8 cellular contexts compared by ENCODE assay signal in the genomic region with DNA sequence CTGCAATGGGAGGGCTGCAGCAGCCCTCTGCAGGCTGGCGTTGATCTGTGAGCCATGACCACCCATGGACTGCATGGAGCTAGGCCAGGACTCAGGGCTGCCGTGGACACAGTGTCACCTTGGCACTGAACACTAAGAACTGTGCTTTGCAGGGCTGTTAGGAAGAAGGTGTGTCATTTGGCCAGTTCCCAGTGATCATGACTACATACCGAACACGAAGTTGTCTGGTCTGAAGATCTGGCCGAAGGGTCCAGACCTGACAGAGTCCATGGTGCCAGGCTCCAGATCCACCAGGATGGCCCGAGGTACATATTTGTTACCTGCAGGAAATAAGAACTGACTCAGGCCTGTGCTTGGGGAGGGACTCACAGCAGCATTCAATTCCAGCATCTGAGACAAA. TPM values are rescaled to one million over a fixed set of nuclear protein-coding genes. Genes with fewer than 3 reads are reported as not detected.
DNase-seq lines count a peak whose midpoint lies in the region; ATAC-seq and TF ChIP-seq lines count a peak whose summit lies in the region.
"Not testable (repeated sequence)": the region's sequence is repeated elsewhere in the genome, so short reads cannot be mapped to it uniquely, and the experiment has no call there.

No MANE protein-coding gene starts in this region.

- not testable (repeated sequence) for H3K36me3 ChIP-seq in CD8-positive, alpha-beta T cell (ENCODE audit: insufficient read depth, low read length)
- H3K36me3 ChIP-seq in subcutaneous abdominal adipose tissue (ENCODE audit: control insufficient read depth in 5 of 5, insufficient read depth in 5 of 5, low read length in 5 of 5), result peaks cover 13 to 32% (median 28%) of the 10 kb centered on the region in 5 donors

- H3K4me1 ChIP-seq in CD8-positive, alpha-beta T cell (ENCODE audit: insufficient read depth, low read length), result peaks cover 23% of the 10 kb centered on the region
- peaks cover 4 to 43% (median 28%) of the 10 kb centered on the region in 5 donors for H3K4me1 ChIP-seq in subcutaneous abdominal adipose tissue (ENCODE audit: control insufficient read depth in 5 of 5, insufficient read depth in 5 of 5, low read length in 5 of 5)

- POLR2A ChIA-PET in CD8-positive, alpha-beta T cell (lab: Charles Lee); activated B cell treated with CpG ODN at 0.5 μM for 24 hours (lab: Charles Lee): not testable (repeated sequence)

- not testable (repeated sequence) for ATAC-seq in CD8-positive, alpha-beta T cell; activated B cell treated with CpG ODN at 0.5 μM for 24 hours (ENCODE audit: low read depth); central memory CD8-positive, alpha-beta T cell (replicated peaks; ENCODE audit: extremely low read depth, poor library complexity, severe bottlenecking); memory B cell (ENCODE audit: low read depth)

- not testable (repeated sequence) for H3K27ac ChIP-seq in CD8-positive, alpha-beta T cell (ENCODE audit: low read depth, low read length)
- H3K27ac ChIP-seq in subcutaneous abdominal adipose tissue (ENCODE audit: low read depth, low read length), result peak overlapping the region; percentile 52

- CTCF ChIA-PET in CD8-positive, alpha-beta T cell (lab: Charles Lee), result interaction anchor here (0.8 kb wide), 1 partner anchor 29 kb away, joined by 3 read pairs; no protein-coding TSS in a partner anchor
- CTCF ChIA-PET in activated B cell treated with CpG ODN at 0.5 μM for 24 hours (lab: Charles Lee), result not testable (repeated sequence)

- DNase-seq in CD8-positive, alpha-beta T cell; activated B cell treated with CpG ODN at 0.5 μM for 24 hours; central memory CD8-positive, alpha-beta T cell (ENCODE audit: low spot score in 2 of 2); fibroblast of pulmonary artery (ENCODE audit: low read depth); memory B cell (ENCODE audit: low spot score in 2 of 2); neural crest cell (ENCODE audit: low read depth, low spot score): not testable (repeated sequence)

- H3K9ac ChIP-seq in subcutaneous abdominal adipose tissue (ENCODE audit: low read length in 5 of 5), result not testable (repeated sequence)

- not testable (repeated sequence) for H3K27me3 Mint-ChIP-seq in CD8-positive, alpha-beta T cell (ENCODE audit: low read depth); IgD-negative memory B cell; activated B cell treated with CpG ODN at 0.5 μM for 24 hours; central memory CD8-positive, alpha-beta T cell; memory B cell
- peaks cover 24% of the 10 kb centered on the region for H3K27me3 Mint-ChIP-seq in neural crest cell (ENCODE audit: low read depth)

- H3K9me3 Mint-ChIP-seq in CD8-positive, alpha-beta T cell; IgD-negative memory B cell; activated B cell treated with CpG ODN at 0.5 μM for 24 hours; central memory CD8-positive, alpha-beta T cell; memory B cell; neural crest cell: not testable (repeated sequence)

- H3K27ac Mint-ChIP-seq in CD8-positive, alpha-beta T cell; activated B cell treated with CpG ODN at 0.5 μM for 24 hours; central memory CD8-positive, alpha-beta T cell (ENCODE audit: low read depth); memory B cell; neural crest cell (ENCODE audit: unreplicated experiment): not testable (repeated sequence)
- peak overlapping the region in 2 of 3 donors; percentile 39 to 46 for H3K27ac Mint-ChIP-seq in IgD-negative memory B cell

- H3K36me3 Mint-ChIP-seq in CD8-positive, alpha-beta T cell; IgD-negative memory B cell; activated B cell treated with CpG ODN at 0.5 μM for 24 hours (ENCODE audit: low read depth); memory B cell; neural crest cell (ENCODE audit: low read depth): not testable (repeated sequence)
- peaks cover 14% of the 10 kb centered on the region for H3K36me3 Mint-ChIP-seq in central memory CD8-positive, alpha-beta T cell (ENCODE audit: insufficient read depth)

- intact Hi-C loops in CD8-positive, alpha-beta T cell (cut with DNase I, micrococcal nuclease), result loop anchor here in 1 of 2 experiments (5.0 to 10.0 kb wide), 2 partner anchors 199 to 977 kb away; no protein-coding TSS in a partner anchor
- intact Hi-C loops in activated B cell treated with CpG ODN at 0.5 μM for 24 hours (cut with micrococcal nuclease), result loop anchor here (5.0 kb wide), 1 partner anchor 592 kb away; no protein-coding TSS in a partner anchor

- H3K9me3 ChIP-seq in CD8-positive, alpha-beta T cell (ENCODE audit: low read length); subcutaneous abdominal adipose tissue (ENCODE audit: control insufficient read depth in 5 of 5, low read length in 5 of 5): not testable (repeated sequence)

- H3K4me3 ChIP-seq in CD8-positive, alpha-beta T cell (ENCODE audit: low read depth, low read length), result not testable (repeated sequence)
- peak overlapping the region; percentile 3 for H3K4me3 ChIP-seq in fibroblast of pulmonary artery (replicated peaks; ENCODE audit: low read depth, low read length)
- peak overlapping the region; percentile 13 to 52 (median 19) for H3K4me3 ChIP-seq in subcutaneous abdominal adipose tissue (ENCODE audit: low read depth in 1 of 5, low read length in 5 of 5)

- H3K27me3 ChIP-seq in CD8-positive, alpha-beta T cell (ENCODE audit: insufficient read depth, low read length); subcutaneous abdominal adipose tissue (ENCODE audit: control insufficient read depth in 5 of 5, insufficient read depth in 4 of 5, low read length in 5 of 5): not testable (repeated sequence)

- peak overlapping the region; percentile 37 for H3K4me3 Mint-ChIP-seq in CD8-positive, alpha-beta T cell
- H3K4me3 Mint-ChIP-seq in IgD-negative memory B cell, result peak overlapping the region in 3 of 4 donors; percentile 60 to 95 (median 74)
- peak overlapping the region; percentile 42 for H3K4me3 Mint-ChIP-seq in activated B cell treated with CpG ODN at 0.5 μM for 24 hours
- H3K4me3 Mint-ChIP-seq in central memory CD8-positive, alpha-beta T cell, result peak overlapping the region; percentile 38
- peak overlapping the region; percentile 3 for H3K4me3 Mint-ChIP-seq in memory B cell
- peak overlapping the region; percentile 96 for H3K4me3 Mint-ChIP-seq in neural crest cell

- peaks cover 22% of the 10 kb centered on the region for H3K4me1 Mint-ChIP-seq in CD8-positive, alpha-beta T cell (ENCODE audit: low read depth)
- H3K4me1 Mint-ChIP-seq in IgD-negative memory B cell (peaks cover 14 to 17% (median 15%) of the 10 kb centered on the region in 3 donors), activated B cell treated with CpG ODN at 0.5 μM for 24 hours (peaks cover 21% of the 10 kb centered on the region), memory B cell (peaks cover 18% of the 10 kb centered on the region), neural crest cell (peaks cover 62% of the 10 kb centered on the region)
- H3K4me1 Mint-ChIP-seq in central memory CD8-positive, alpha-beta T cell, result peaks cover 21% of the 10 kb centered on the region

- not testable (repeated sequence) for TF ChIP-seq CTCF in CD8-positive, alpha-beta T cell (IDR thresholded peaks at IDR 0.05); activated B cell treated with CpG ODN at 0.5 μM for 24 hours (IDR thresholded peaks at IDR 0.05); fibroblast of pulmonary artery (IDR thresholded peaks at IDR 0.05; ENCODE audit: low read length, missing control alignments); neural crest cell (conservative IDR thresholded peaks at IDR 0.05)

RNA-seq across cellular contexts. Expression of a gene that starts 1.9 kb away (rescaled TPM):
- 10 to 100 TPM; 61.4 to 63.9 TPM for total RNA-seq in CD8-positive, alpha-beta T cell
- polyA plus RNA-seq in IgD-negative memory B cell, result 12.8 TPM
- 3.3 TPM in 2 replicates for total RNA-seq in activated B cell treated with CpG ODN at 0.5 μM for 24 hours
- 167 and 177 TPM in 2 replicates for total RNA-seq in neural crest cell

RNA-seq across cellular contexts. Expression of a gene that starts 36.9 kb away (rescaled TPM):
- total RNA-seq in CD8-positive, alpha-beta T cell, result 1 to 10 TPM; 3.7 to 5.5 TPM
- polyA plus RNA-seq in IgD-negative memory B cell, result 17.3 TPM
- 10.5 and 11.0 TPM in 2 replicates for total RNA-seq in activated B cell treated with CpG ODN at 0.5 μM for 24 hours
- total RNA-seq in neural crest cell, result 45.7 and 47.4 TPM in 2 replicates

Comparison
In these comparisons a context has a peak if more than half of its experiments do, and no peak if none do; other contexts are left out.
1. H3K4me3 Mint-ChIP-seq: peak in every context shown above with its lines; median percentile 96 in neural crest cell; 74 in IgD-negative memory B cell; 42 in activated B cell treated with CpG ODN at 0.5 μM for 24 hours; 38 in central memory CD8-positive, alpha-beta T cell; 37 in CD8-positive, alpha-beta T cell; 3 in memory B cell.
2. RNA of a gene that starts 1.9 kb away (total RNA-seq): 167 to 177 TPM in neural crest cell and 61.4 to 63.9 TPM in CD8-positive, alpha-beta T cell; 3.3 TPM in activated B cell treated with CpG ODN at 0.5 μM for 24 hours; every median in the first group is over 10 times any median in the second.